In genomic region chr20:51651921-51652549, GRCh38 we compare ENCODE assay signal across 27 cellular contexts.
DNase-seq lines count a peak whose midpoint lies in the region; ATAC-seq, FAIRE-seq and TF ChIP-seq lines count a peak whose summit lies in the region.
"Had no signal": no experiment of that assay in that cellular context is flagged by ENCODE, and none has a peak within 500 bp of the region (broad histone marks: within the 10 kb centered on the region; RNA-seq: fewer than 3 reads in every experiment).

No MANE protein-coding gene starts in this region.

- POLR2A ChIA-PET in OCI-LY7 (lab: Charles Lee): no interaction called here

- peak overlapping the region; percentile 66 for H3K27ac Mint-ChIP-seq in glutamatergic neuron (ENCODE audit: unreplicated experiment)
- peak overlapping the region; percentile 64 for H3K27ac Mint-ChIP-seq in neural crest cell (ENCODE audit: unreplicated experiment)
- H3K27ac Mint-ChIP-seq: endodermal cell, T-helper 17 cell had no signal

- no peak for TF ChIP-seq CTCF in OCI-LY7 (conservative IDR thresholded peaks at IDR 0.05; ENCODE audit: low read length)
- TF ChIP-seq CTCF in glutamatergic neuron (IDR thresholded peaks at IDR 0.05; ENCODE audit: partially characterized antibody, unreplicated experiment): no peak
- no peak for TF ChIP-seq CTCF in neural crest cell (conservative IDR thresholded peaks at IDR 0.05)

- H3K36me3 ChIP-seq in OCI-LY7 (ENCODE audit: insufficient read depth, low read length): no peaks in the 10 kb centered on the region
- H3K36me3 ChIP-seq: colonic mucosa, gastrocnemius medialis had no signal

- DNase-seq in OCI-LY7 (ENCODE audit: low spot score) (no peak), glutamatergic neuron (peak; percentile 43), neural crest cell (ENCODE audit: low read depth, low spot score) (no peak), HTR-8/SVneo (ENCODE audit: insufficient read length, low spot score) (no peak), midbrain (lab: John Stamatoyannopoulos, UW) (no peak)
- DNase-seq in stimulated activated CD4-positive, alpha-beta T cell treated with anti-CD3 and anti-CD28 coated beads, Interleukin-4, amount 100 ng/mL, for 4 hours: no peak
- DNase-seq: activated CD4-positive, alpha-beta T cell treated with anti-CD3 and anti-CD28 coated beads for 4 hours; activated naive CD4-positive, alpha-beta T cell; activated T-cell treated with anti-CD3 and anti-CD28 coated beads, Interleukin-2, amount 50 U/mL, for 48 hours; colonic mucosa; DMS153; endodermal cell; gastrocnemius medialis; islet precursor cell; mammary epithelial cell; MV-4-11; NCI-H187; NCI-H748 treated with DMSO at 0.1 percent for 48 hours; occipital lobe; retina; SK-N-SH; stimulated activated CD4-positive, alpha-beta T cell treated with anti-CD3 and anti-CD28 coated beads, Interleukin-4, amount 100 ng/mL, for 1 hour; stimulated activated naive CD4-positive, alpha-beta T cell; T-helper 17 cell; testis had no signal

- peak overlapping the region; percentile 17 for H3K27ac ChIP-seq in OCI-LY7 (ENCODE audit: low read depth, low read length, poor library complexity, severe bottlenecking)
- H3K27ac ChIP-seq: colonic mucosa, testis had no signal

- H2AFZ ChIP-seq in OCI-LY7 (ENCODE audit: low read length): no peak overlapping the region

- no peak for FAIRE-seq in HTR-8/SVneo (lab: Jason Lieb, UNC)
- FAIRE-seq: H1 had no signal

- no peaks in the 10 kb centered on the region for H3K27me3 Mint-ChIP-seq in glutamatergic neuron (ENCODE audit: unreplicated experiment)
- no peaks in the 10 kb centered on the region for H3K27me3 Mint-ChIP-seq in neural crest cell (ENCODE audit: low read depth)

- H3K9me3 Mint-ChIP-seq in glutamatergic neuron (ENCODE audit: unreplicated experiment): no peaks in the 10 kb centered on the region
- H3K9me3 Mint-ChIP-seq in neural crest cell: no peaks in the 10 kb centered on the region
- H3K9me3 Mint-ChIP-seq: endodermal cell had no signal

- intact Hi-C loops in OCI-LY7 (cut with micrococcal nuclease; ENCODE audit: unreplicated experiment): no loop called here

- H3K4me3 Mint-ChIP-seq in glutamatergic neuron (ENCODE audit: unreplicated experiment): no peak overlapping the region
- H3K4me3 Mint-ChIP-seq in neural crest cell: no peak overlapping the region
- H3K4me3 Mint-ChIP-seq: endodermal cell, T-helper 17 cell had no signal

- H3K4me3 ChIP-seq in OCI-LY7 (ENCODE audit: low read depth, low read length, poor library complexity, severe bottlenecking): no peak overlapping the region
- H3K4me3 ChIP-seq: colonic mucosa, gastrocnemius medialis, testis had no signal

- no peaks in the 10 kb centered on the region for H3K9me2 ChIP-seq in OCI-LY7 (ENCODE audit: insufficient read depth, low read length)
- H3K9me2 ChIP-seq: SK-N-SH had no signal

- no peak overlapping the region for H3K4me2 ChIP-seq in OCI-LY7 (ENCODE audit: low read length)
- H3K4me2 ChIP-seq: SK-N-SH had no signal

- CTCF ChIA-PET in OCI-LY7 (lab: Charles Lee; ENCODE audit: unreplicated experiment): no interaction called here

- H3K4me1 ChIP-seq in OCI-LY7 (ENCODE audit: insufficient read depth, low read length, poor library complexity, severe bottlenecking): peaks cover 38% of the 10 kb centered on the region
- H3K4me1 ChIP-seq: colonic mucosa, testis had no signal

- H3K36me3 Mint-ChIP-seq in glutamatergic neuron (ENCODE audit: unreplicated experiment) (peaks cover 4% of the 10 kb centered on the region), neural crest cell (ENCODE audit: low read depth) (peaks cover 5% of the 10 kb centered on the region)

- BruUV-seq in OCI-LY7 (replicated peaks; lab: Mats Ljungman, UMichigan): no TSS peak

- no peaks in the 10 kb centered on the region for H3K9me3 ChIP-seq in OCI-LY7 (ENCODE audit: low read length)
- H3K9me3 ChIP-seq: colonic mucosa, gastrocnemius medialis, SK-N-SH, testis had no signal

- ATAC-seq in HG03045 (IDR thresholded peaks at IDR 0.05; ENCODE audit: unreplicated experiment): no peak
- ATAC-seq: gastrocnemius medialis, T-helper 17 cell had no signal

- H4K20me1 ChIP-seq in OCI-LY7 (ENCODE audit: insufficient read depth, low read length): no peaks in the 10 kb centered on the region

- H3K4me1 Mint-ChIP-seq in glutamatergic neuron (ENCODE audit: low read depth, unreplicated experiment): peaks cover 5% of the 10 kb centered on the region
- H3K4me1 Mint-ChIP-seq in neural crest cell: peaks cover 16% of the 10 kb centered on the region

- no peaks in the 10 kb centered on the region for H3K79me2 ChIP-seq in OCI-LY7 (ENCODE audit: insufficient read depth, low read depth, low read length)
